In the genomic region with DNA sequence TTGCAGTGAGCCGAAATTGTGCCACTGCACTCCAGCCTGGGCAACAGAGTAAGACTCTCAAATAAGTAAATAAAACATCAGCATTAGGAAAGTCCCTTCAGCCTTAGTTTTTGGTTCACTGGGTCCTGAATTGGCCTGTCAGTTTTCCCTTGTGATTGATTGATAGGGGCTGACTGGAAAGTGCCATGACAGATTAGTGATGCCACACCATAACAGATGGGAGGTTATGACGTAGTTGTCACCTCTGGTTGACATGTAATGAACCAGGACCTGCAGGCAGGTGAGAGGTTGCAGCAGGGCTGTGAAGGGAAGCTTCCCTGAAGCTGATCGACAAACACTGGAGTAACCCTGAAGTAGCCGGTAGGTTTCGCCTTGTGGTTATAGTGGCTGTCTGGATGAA, we compare ENCODE assay signal across 30 cellular contexts. TPM values are rescaled to one million over a fixed set of nuclear protein-coding genes. Genes with fewer than 3 reads are reported as not detected.
DNase-seq lines count a peak whose midpoint lies in the region; ATAC-seq, FAIRE-seq and TF ChIP-seq lines count a peak whose summit lies in the region.
"Had no signal": no experiment of that assay in that cellular context is flagged by ENCODE, and none has a peak within 500 bp of the region (broad histone marks: within the 10 kb centered on the region; RNA-seq: fewer than 3 reads in every experiment).

No MANE protein-coding gene starts in this region.

- H3K79me2 ChIP-seq in HepG2 (ENCODE audit: insufficient read depth, low read length) = no peaks in the 10 kb centered on the region

- WGBS in HepG2 (ENCODE audit: low lambda C conversion rate) = 58% methylated on average over 5 of the region's 5 CpGs
- WGBS in right lobe of liver (ENCODE audit: insufficient coverage, low coverage, low lambda C conversion rate, missing lambda C conversion rate) = 81% methylated on average over 4 of the region's 5 CpGs

- DNase-seq in HepG2 (ENCODE audit: low spot score) = no peak
- no peak for DNase-seq in right lobe of liver
- DNase-seq in HTR-8/SVneo (ENCODE audit: insufficient read length, low spot score) = no peak
- DNase-seq in chondrocyte (ENCODE audit: low spot score) = peak; percentile 9
- DNase-seq in NCI-H510A treated with DMSO at 0.1 percent for 48 hours (lab: John Stamatoyannopoulos, UW) = no peak
- DNase-seq in naive thymus-derived CD4-positive, alpha-beta T cell = no peak
- DNase-seq in head of caudate nucleus = no peak
- DNase-seq: 8988T; ACHN; BE2C; C1 segment of cervical spinal cord; CD4-positive, alpha-beta memory T cell; CD4-positive, CD25-positive, alpha-beta regulatory T cell; CD8-positive, alpha-beta memory T cell; COR-L47; DMS 273 treated with DMSO at 0.1 percent for 48 hours; DMS153; DMS53; DMS79; DND-41; EL; GDM1 had no signal

- FAIRE-seq in HepG2 (lab: Jason Lieb, UNC) = no peak
- peak; percentile 16 for FAIRE-seq in HTR-8/SVneo (lab: Jason Lieb, UNC)
- FAIRE-seq: A204.1, GM12878, GM12892, GM18507 had no signal

- H3K4me1 ChIP-seq in HepG2 (ENCODE audit: insufficient read depth, low read length) (no peaks in the 10 kb centered on the region), right lobe of liver (no peaks in the 10 kb centered on the region)
- H3K4me1 ChIP-seq in naive thymus-derived CD4-positive, alpha-beta T cell (ENCODE audit: control insufficient read depth in 2 of 2, insufficient read depth in 2 of 2, low read length in 2 of 2) = no peaks in the 10 kb centered on the region
- H3K4me1 ChIP-seq: BE2C had no signal

- TF ChIP-seq CTCF in HepG2 (CRISPR knock-in tag; IDR thresholded peaks at IDR 0.05) (no peak), right lobe of liver (IDR thresholded peaks at IDR 0.05) (no peak), chondrocyte (IDR thresholded peaks at IDR 0.05) (no peak)

- no peaks in the 10 kb centered on the region for H3K4me1 Mint-ChIP-seq in chondrocyte (ENCODE audit: low read depth)
- H3K4me1 Mint-ChIP-seq in naive thymus-derived CD4-positive, alpha-beta T cell = no peaks in the 10 kb centered on the region
- H3K4me1 Mint-ChIP-seq: CD14-positive monocyte; CD4-positive, alpha-beta memory T cell; CD4-positive, CD25-positive, alpha-beta regulatory T cell; CD8-positive, alpha-beta memory T cell had no signal

- H3K27me3 ChIP-seq in HepG2 (ENCODE audit: control insufficient read depth in 1 of 2, insufficient read depth in 2 of 2, low read length in 2 of 2) (no peaks in the 10 kb centered on the region; a peak in 2 of 5 replicates), right lobe of liver (no peaks in the 10 kb centered on the region)
- H3K27me3 ChIP-seq in naive thymus-derived CD4-positive, alpha-beta T cell (ENCODE audit: control insufficient read depth in 2 of 2, insufficient read depth in 2 of 2, low read length in 2 of 2) = no peaks in the 10 kb centered on the region
- H3K27me3 ChIP-seq: BE2C, BLaER1 had no signal

- H2AFZ ChIP-seq in HepG2 (ENCODE audit: low read length) = no peak overlapping the region

- BruUV-seq in HepG2 (replicated peaks; lab: Mats Ljungman, UMichigan) = no TSS peak

- intact Hi-C loops in HepG2 (cut with micrococcal nuclease; ENCODE audit: unreplicated experiment) (no loop called here), right lobe of liver (cut with DNase I) (no loop called here), head of caudate nucleus (cut with DNase I) (no loop called here)
- intact Hi-C loops in naive thymus-derived CD4-positive, alpha-beta T cell (cut with micrococcal nuclease) = no loop called here

- H4K20me1 ChIP-seq in HepG2 (ENCODE audit: insufficient read depth, low read length) = no peaks in the 10 kb centered on the region
- H4K20me1 ChIP-seq: BLaER1 had no signal

- no peak overlapping the region for H3K27ac Mint-ChIP-seq in chondrocyte (ENCODE audit: unreplicated experiment)
- no peak overlapping the region for H3K27ac Mint-ChIP-seq in naive thymus-derived CD4-positive, alpha-beta T cell
- H3K27ac Mint-ChIP-seq: CD14-positive monocyte; CD4-positive, alpha-beta memory T cell; CD4-positive, CD25-positive, alpha-beta regulatory T cell had no signal

- no peaks in the 10 kb centered on the region for H3K36me3 Mint-ChIP-seq in chondrocyte (ENCODE audit: low read depth)
- no peaks in the 10 kb centered on the region for H3K36me3 Mint-ChIP-seq in naive thymus-derived CD4-positive, alpha-beta T cell
- H3K36me3 Mint-ChIP-seq: CD14-positive monocyte; CD4-positive, alpha-beta memory T cell; CD4-positive, CD25-positive, alpha-beta regulatory T cell; CD8-positive, alpha-beta memory T cell had no signal

- CTCF ChIA-PET in HepG2 (lab: Yijun Ruan, JAX; ENCODE audit: low intra/inter-chr PET ratio, low total read pairs) = no interaction called here
- CTCF ChIA-PET in naive thymus-derived CD4-positive, alpha-beta T cell (lab: Charles Lee) = no interaction called here

- H3K27me3 Mint-ChIP-seq in chondrocyte (ENCODE audit: low read depth) = no peaks in the 10 kb centered on the region
- no peaks in the 10 kb centered on the region for H3K27me3 Mint-ChIP-seq in naive thymus-derived CD4-positive, alpha-beta T cell
- H3K27me3 Mint-ChIP-seq: CD4-positive, alpha-beta memory T cell; CD4-positive, CD25-positive, alpha-beta regulatory T cell; CD8-positive, alpha-beta memory T cell had no signal

- TF ChIP-seq EP300 in HepG2 (IDR thresholded peaks at IDR 0.05; ENCODE audit: low read depth in 2 of 2, low read length in 2 of 2) (no peak), HepG2 (CRISPR knock-in tag; IDR thresholded peaks at IDR 0.05; ENCODE audit: borderline replicate concordance) (no peak)

- H3K4me3 Mint-ChIP-seq in chondrocyte (ENCODE audit: unreplicated experiment) = no peak overlapping the region
- no peak overlapping the region for H3K4me3 Mint-ChIP-seq in naive thymus-derived CD4-positive, alpha-beta T cell
- H3K4me3 Mint-ChIP-seq: CD14-positive monocyte; CD4-positive, alpha-beta memory T cell; CD4-positive, CD25-positive, alpha-beta regulatory T cell; CD8-positive, alpha-beta memory T cell had no signal

- ATAC-seq in HepG2 (no peak), right lobe of liver (no peak)
- no peak for ATAC-seq in naive thymus-derived CD4-positive, alpha-beta T cell
- ATAC-seq: GM12878 had no signal

- H3K27ac ChIP-seq in HepG2 (ENCODE audit: extremely low read length, insufficient read depth, low read length) = no peak overlapping the region
- no peak overlapping the region for H3K27ac ChIP-seq in right lobe of liver
- no peak overlapping the region for H3K27ac ChIP-seq in naive thymus-derived CD4-positive, alpha-beta T cell (ENCODE audit: low read depth, low read length)
- H3K27ac ChIP-seq: BLaER1 had no signal

- H3K4me2 ChIP-seq in HepG2 (ENCODE audit: low read depth, low read length) = no peak overlapping the region
- H3K4me2 ChIP-seq: BLaER1 had no signal

- H3K9me3 Mint-ChIP-seq in chondrocyte (ENCODE audit: low read depth) = no peaks in the 10 kb centered on the region
- no peaks in the 10 kb centered on the region for H3K9me3 Mint-ChIP-seq in naive thymus-derived CD4-positive, alpha-beta T cell
- H3K9me3 Mint-ChIP-seq: CD4-positive, alpha-beta memory T cell; CD4-positive, CD25-positive, alpha-beta regulatory T cell; CD8-positive, alpha-beta memory T cell had no signal

- POLR2A ChIA-PET in HepG2 (lab: Yijun Ruan, JAX) = no interaction called here
- POLR2A ChIA-PET in naive thymus-derived CD4-positive, alpha-beta T cell (lab: Charles Lee) = no interaction called here

- H3K4me3 ChIP-seq in HepG2 (replicated peaks in 1 of 3; ENCODE audit: insufficient read depth in 1 of 3, low read depth in 2 of 3, low read length in 3 of 3) (no peak overlapping the region), right lobe of liver (no peak overlapping the region)
- no peak overlapping the region for H3K4me3 ChIP-seq in naive thymus-derived CD4-positive, alpha-beta T cell (ENCODE audit: low read length)
- H3K4me3 ChIP-seq: BLaER1, GM12878 had no signal

- no peak for TF ChIP-seq POLR2A in HepG2 (IDR thresholded peaks at IDR 0.05; ENCODE audit: insufficient read depth in 1 of 2, low read depth in 2 of 2, low read length in 2 of 2)
- TF ChIP-seq POLR2A in right lobe of liver (IDR thresholded peaks at IDR 0.05) = no peak

- no peak for TF ChIP-seq RAD21 in HepG2 (CRISPR knock-in tag; IDR thresholded peaks at IDR 0.05)

- H3K9me3 ChIP-seq in HepG2 (ENCODE audit: low read length) (no peaks in the 10 kb centered on the region), right lobe of liver (no peaks in the 10 kb centered on the region)
- no peaks in the 10 kb centered on the region for H3K9me3 ChIP-seq in naive thymus-derived CD4-positive, alpha-beta T cell (ENCODE audit: control insufficient read depth in 2 of 3, low read length in 3 of 3)
- H3K9me3 ChIP-seq: BE2C, BLaER1 had no signal

- in situ Hi-C loops in HepG2 (cut with HindIII; ENCODE audit: extremely low pct_ligation_motif_present, low pct_unique_long_range_greater_than_20kb) = no loop called here

- H3K9ac ChIP-seq in HepG2 (ENCODE audit: insufficient read depth, low read depth, low read length) = no peak overlapping the region
- H3K9ac ChIP-seq: BLaER1 had no signal

- H3K36me3 ChIP-seq in HepG2 (replicated peaks in 1 of 2; ENCODE audit: control insufficient read depth in 1 of 2, insufficient read depth in 2 of 2, low read length in 2 of 2) (no peaks in the 10 kb centered on the region), right lobe of liver (no peaks in the 10 kb centered on the region)
- no peaks in the 10 kb centered on the region for H3K36me3 ChIP-seq in naive thymus-derived CD4-positive, alpha-beta T cell (ENCODE audit: control insufficient read depth in 2 of 3, insufficient read depth in 3 of 3, low read length in 3 of 3)
- H3K36me3 ChIP-seq: BE2C, BLaER1 had no signal

RNA-seq across cellular contexts. Expression of a gene that starts 41.8 kb away (rescaled TPM):
- total RNA-seq in HepG2 (2016; rRNA removed; fragmentation: Illumina TruSeq; extraction: Trizol) (not detected in 2 replicates), right lobe of liver (under 1 TPM in 1 of 6 experiments, not detected in 5; 0.06 TPM), chondrocyte (1.1 to 1.6 TPM (median 1.4 TPM) in 3 replicates)
- not detected in 2 replicates for total RNA-seq in HepG2 (2016; cell fraction: cytosol; rRNA removed; fragmentation: Illumina TruSeq; extraction: Trizol; ENCODE audit: low read depth)
- total RNA-seq in HepG2 (2016; cell fraction: insoluble cytoplasmic fraction; rRNA removed; fragmentation: Illumina TruSeq; extraction: Trizol) = not detected in 2 replicates
- total RNA-seq in HepG2 (2016; cell fraction: membrane; rRNA removed; fragmentation: Illumina TruSeq; extraction: Trizol) = not detected in 2 replicates
- 0.22 TPM in 1 of 2 replicates, not detected in the other for total RNA-seq in HepG2 (2016; cell fraction: nucleus; rRNA removed; fragmentation: Illumina TruSeq; extraction: Trizol)
- polyA plus RNA-seq in HepG2 (2011; rRNA removed) = 0.11 and 0.57 TPM in 2 replicates
- 0.09 and 0.32 TPM in 2 replicates for polyA plus RNA-seq in HepG2 (2011; cell fraction: cytosol; rRNA removed)
- polyA plus RNA-seq in HepG2 (2011; cell fraction: nucleus; rRNA removed) = 0.19 and 0.23 TPM in 2 replicates
- 0.12 and 0.25 TPM in 2 replicates for polyA plus RNA-seq in HepG2 (2012)
- polyA plus RNA-seq in HepG2 (2016; cell fraction: cytosol; fragmentation: Illumina TruSeq; extraction: Trizol; ENCODE audit: low read depth) = not detected in 2 replicates
- 0.22 TPM in 1 of 2 replicates, not detected in the other for polyA plus RNA-seq in HepG2 (2016; cell fraction: insoluble cytoplasmic fraction; fragmentation: Illumina TruSeq; extraction: Trizol; ENCODE audit: low read depth)
- not detected in 2 replicates for polyA plus RNA-seq in HepG2 (2016; cell fraction: membrane; fragmentation: Illumina TruSeq; extraction: Trizol; ENCODE audit: low read depth)
- polyA plus RNA-seq in HepG2 (2016; cell fraction: nucleus; fragmentation: Illumina TruSeq; extraction: Trizol; ENCODE audit: insufficient read depth, low read depth) = not detected in 2 replicates
- 1.1 TPM in 1 of 2 replicates, not detected in the other for polyA minus RNA-seq in HepG2 (2011; rRNA and poly(A)+ RNA removed; ENCODE audit: low replicate concordance)
- polyA minus RNA-seq in HepG2 (2011; cell fraction: cytosol; rRNA and poly(A)+ RNA removed) = not detected in 2 replicates
- polyA minus RNA-seq in HepG2 (2011; cell fraction: nucleus; rRNA and poly(A)+ RNA removed) = not detected in 2 replicates
- under 1 TPM in 4 of 5 experiments, not detected in 1; 0.24 to 0.78 (median 0.43) TPM for total RNA-seq in naive thymus-derived CD4-positive, alpha-beta T cell
- under 1 TPM in 1 of 2 donors, not detected in 1; 0.68 TPM for polyA plus RNA-seq in naive thymus-derived CD4-positive, alpha-beta T cell
- total RNA-seq: A673; CD8-positive, alpha-beta memory T cell had no signal
- polyA plus RNA-seq: AG04450; CD14-positive monocyte; CD4-positive, alpha-beta memory T cell had no signal

RNA-seq across cellular contexts. Expression of a gene that starts 50.2 kb away (rescaled TPM):
- total RNA-seq in HepG2 (2016; rRNA removed; fragmentation: Illumina TruSeq; extraction: Trizol) (0.70 and 0.95 TPM in 2 replicates), right lobe of liver (100 to 1,000 TPM in 1 of 6 experiments, 10 to 100 TPM in 5; 54.3 to 130 (median 76.5) TPM), chondrocyte (0.35 to 0.38 TPM in 2 of 3 replicates, not detected in the other)
- total RNA-seq in HepG2 (2016; cell fraction: cytosol; rRNA removed; fragmentation: Illumina TruSeq; extraction: Trizol; ENCODE audit: low read depth) = 0.10 and 0.18 TPM in 2 replicates
- total RNA-seq in HepG2 (2016; cell fraction: insoluble cytoplasmic fraction; rRNA removed; fragmentation: Illumina TruSeq; extraction: Trizol) = 0.51 and 1.0 TPM in 2 replicates
- total RNA-seq in HepG2 (2016; cell fraction: membrane; rRNA removed; fragmentation: Illumina TruSeq; extraction: Trizol) = 0.17 and 0.31 TPM in 2 replicates
- 1.9 and 2.1 TPM in 2 replicates for total RNA-seq in HepG2 (2016; cell fraction: nucleus; rRNA removed; fragmentation: Illumina TruSeq; extraction: Trizol)
- polyA plus RNA-seq in HepG2 (2011; rRNA removed) = 9.8 and 10.0 TPM in 2 replicates
- polyA plus RNA-seq in HepG2 (2011; cell fraction: cytosol; rRNA removed) = 3.0 and 7.2 TPM in 2 replicates
- 4.1 and 7.8 TPM in 2 replicates for polyA plus RNA-seq in HepG2 (2011; cell fraction: nucleus; rRNA removed)
- 25.1 and 45.8 TPM in 2 replicates for polyA plus RNA-seq in HepG2 (2012)
- 0.11 and 0.24 TPM in 2 replicates for polyA plus RNA-seq in HepG2 (2016; cell fraction: cytosol; fragmentation: Illumina TruSeq; extraction: Trizol; ENCODE audit: low read depth)
- polyA plus RNA-seq in HepG2 (2016; cell fraction: insoluble cytoplasmic fraction; fragmentation: Illumina TruSeq; extraction: Trizol; ENCODE audit: low read depth) = 0.56 and 1.3 TPM in 2 replicates
- 0.18 and 0.21 TPM in 2 replicates for polyA plus RNA-seq in HepG2 (2016; cell fraction: membrane; fragmentation: Illumina TruSeq; extraction: Trizol; ENCODE audit: low read depth)
- 2.6 and 4.5 TPM in 2 replicates for polyA plus RNA-seq in HepG2 (2016; cell fraction: nucleus; fragmentation: Illumina TruSeq; extraction: Trizol; ENCODE audit: insufficient read depth, low read depth)
- polyA minus RNA-seq in HepG2 (2011; rRNA and poly(A)+ RNA removed; ENCODE audit: low replicate concordance) = 1.1 and 21.8 TPM in 2 replicates
- polyA minus RNA-seq in HepG2 (2011; cell fraction: cytosol; rRNA and poly(A)+ RNA removed) = 16.0 and 28.9 TPM in 2 replicates
- 5.7 and 10.7 TPM in 2 replicates for polyA minus RNA-seq in HepG2 (2011; cell fraction: nucleus; rRNA and poly(A)+ RNA removed)
- total RNA-seq in naive thymus-derived CD4-positive, alpha-beta T cell = 1 to 10 TPM in 2 of 5 experiments, under 1 TPM in 1, not detected in 2; 0.34 to 1.3 (median 1.2) TPM
- not detected for polyA plus RNA-seq in naive thymus-derived CD4-positive, alpha-beta T cell

Comparison
In these comparisons a context has a peak if more than half of its experiments do, and no peak if none do; other contexts are left out.
1. RNA of a gene that starts 50.2 kb away (total RNA-seq): 54.3 to 130 TPM in right lobe of liver; 0.10 to 2.1 TPM in HepG2, 0.35 to 0.38 TPM in chondrocyte and 0.34 to 1.3 TPM in naive thymus-derived CD4-positive, alpha-beta T cell; every median in the first group is over 10 times any median in the second.